In the genomic region with DNA sequence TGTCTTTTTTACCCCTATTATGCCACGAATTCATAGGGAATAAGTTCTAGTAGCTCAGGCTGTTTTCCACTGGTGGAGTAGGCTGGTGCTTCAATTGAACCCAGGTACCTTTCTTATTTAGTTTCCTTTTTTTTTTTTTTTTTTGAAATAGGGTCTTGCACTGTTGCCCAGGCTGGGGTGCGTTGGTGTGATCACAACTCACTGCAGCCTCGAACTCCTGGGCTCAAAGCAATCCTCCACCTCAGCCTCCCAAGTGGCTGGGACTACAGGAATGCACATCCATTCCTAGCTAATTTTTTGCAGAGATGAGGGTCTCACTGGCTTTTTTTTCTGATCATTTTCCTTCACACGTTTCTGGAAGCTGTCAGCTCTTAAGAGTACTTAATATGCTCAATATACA, we compare ENCODE assay signal across 10 cellular contexts.
"Had no signal": no experiment of that assay in that cellular context is flagged by ENCODE, and none has a peak within 500 bp of the region (broad histone marks: within the 10 kb centered on the region; RNA-seq: fewer than 3 reads in every experiment).

No MANE protein-coding gene starts in this region.

- H3K27ac ChIP-seq: tibial artery had no signal

- DNase-seq: activated B cell treated with CpG ODN at 0.5 μM for 24 hours; activated CD8-positive, alpha-beta memory T cell treated with anti-CD3 and anti-CD28 coated beads, Interleukin-2, amount 50 U/mL, for 4 hours; effector CD8-positive, alpha-beta T cell; heart right ventricle; left lung; pancreas; T-helper 1 cell; tibial artery had no signal

- H3K4me3 Mint-ChIP-seq: activated B cell treated with CpG ODN at 0.5 μM for 24 hours, memory B cell had no signal

- ATAC-seq: heart right ventricle, left lung, pancreas had no signal

- H3K27me3 Mint-ChIP-seq: activated B cell treated with CpG ODN at 0.5 μM for 24 hours, memory B cell had no signal

- H3K27me3 ChIP-seq: heart right ventricle, left lung, pancreas, tibial artery, vagina had no signal

- H3K9me3 Mint-ChIP-seq: activated B cell treated with CpG ODN at 0.5 μM for 24 hours, memory B cell had no signal

- H3K9me3 ChIP-seq: heart right ventricle, left lung, pancreas, tibial artery, vagina had no signal
